11 cellular contexts compared by ENCODE assay signal in the genomic region with DNA sequence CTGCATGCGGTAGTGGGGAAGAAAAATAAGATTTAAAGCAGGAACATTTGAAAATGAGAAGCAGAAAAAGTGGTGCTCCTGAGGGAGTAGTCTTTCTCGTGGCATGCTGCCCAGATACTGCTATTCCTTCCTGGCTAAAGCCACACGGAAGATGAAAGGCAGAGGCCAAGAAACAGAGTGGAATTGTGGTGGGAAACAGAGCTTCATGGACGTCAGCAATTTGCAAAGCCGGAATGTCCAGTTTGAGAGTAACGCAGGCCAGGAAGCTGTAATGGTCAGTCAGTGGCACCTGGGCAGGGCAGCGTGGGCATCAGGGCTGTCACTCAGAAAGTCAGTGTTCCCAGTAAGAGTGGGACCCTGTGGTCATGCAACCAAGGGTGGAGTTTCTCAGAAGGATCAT.
"Had no signal": no experiment of that assay in that cellular context is flagged by ENCODE, and none has a peak within 500 bp of the region (broad histone marks: within the 10 kb centered on the region; RNA-seq: fewer than 3 reads in every experiment).

No MANE protein-coding gene starts in this region.

- DNase-seq: activated CD4-positive, alpha-beta memory T cell treated with anti-CD3 and anti-CD28 coated beads, Interleukin-2, amount 10 ng/mL, durations not matched to agents 7 days and 5 days; activated CD4-positive, alpha-beta T cell treated with anti-CD3 and anti-CD28 coated beads for 1 hour; activated gamma-delta T cell; activated T-cell treated with anti-CD3 and anti-CD28 coated beads, Interleukin-2, amount 50 U/mL, for 48 hours; mammary epithelial cell; spleen; stimulated activated CD4-positive, alpha-beta T cell treated with anti-CD3 and anti-CD28 coated beads, Interleukin-1b, Interleukin-23, amount 100 ng/mL, for 48 hours; upper lobe of right lung had no signal

- ATAC-seq: pancreas; right cardiac atrium; stimulated activated memory B cell treated with anti-CD40 and anti-IgM and Interleukin-4, amounts not matched to agents 10 μg/mL and 1 μg/mL and 100 μg/mL, for 72 hours; upper lobe of right lung had no signal

- H3K36me3 ChIP-seq: pancreas, spleen, upper lobe of right lung had no signal

- H3K4me3 ChIP-seq: pancreas, spleen, upper lobe of right lung had no signal

- H3K9me3 ChIP-seq: pancreas, spleen, upper lobe of right lung had no signal

- H3K27me3 ChIP-seq: pancreas, spleen, upper lobe of right lung had no signal

- H3K27ac ChIP-seq: pancreas, spleen, upper lobe of right lung had no signal

- H3K4me1 ChIP-seq: pancreas, spleen, upper lobe of right lung had no signal
